Comparison of ENCODE assay signal across 9 cellular contexts in the genomic region with DNA sequence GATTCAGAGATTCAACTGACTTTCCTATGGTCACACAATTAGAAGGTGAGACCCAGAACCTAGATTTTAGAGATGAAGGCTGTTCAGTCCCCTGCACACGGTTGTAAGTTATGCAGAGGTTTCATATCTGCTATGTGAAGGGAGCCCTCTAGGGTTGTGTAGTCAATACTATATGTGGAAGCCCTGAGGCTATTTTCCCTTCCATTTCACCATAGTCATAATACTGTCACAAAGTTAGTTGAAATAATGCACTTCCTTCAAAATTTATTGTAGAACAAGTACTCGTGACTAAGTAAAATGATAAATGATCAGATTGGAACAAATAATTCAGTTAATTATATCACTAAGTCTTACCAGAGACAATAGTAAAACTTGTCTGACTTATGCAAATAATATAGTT. TPM values are rescaled to one million over a fixed set of nuclear protein-coding genes. Genes with fewer than 3 reads are reported as not detected.
DNase-seq lines count a peak whose midpoint lies in the region; ATAC-seq and TF ChIP-seq lines count a peak whose summit lies in the region.
"Had no signal": no experiment of that assay in that cellular context is flagged by ENCODE, and none has a peak within 500 bp of the region (broad histone marks: within the 10 kb centered on the region; RNA-seq: fewer than 3 reads in every experiment).

No MANE protein-coding gene starts in this region.

- H3K36me3 ChIP-seq in SK-N-SH (replicated peaks in 1 of 2; ENCODE audit: control insufficient read depth in 1 of 2, insufficient read depth in 2 of 2, low read length in 1 of 2) = no peaks in the 10 kb centered on the region

- peak; percentile 28; the same call in 1 of the 2 replicates for TF ChIP-seq CTCF in SK-N-SH (IDR thresholded peaks at IDR 0.05)
- TF ChIP-seq CTCF in mesothelial cell of epicardium (IDR thresholded peaks at IDR 0.05; ENCODE audit: unreplicated experiment) = no peak

- H3K27me3 ChIP-seq in SK-N-SH (ENCODE audit: insufficient read depth) = no peaks in the 10 kb centered on the region

- no peak overlapping the region for H3K27ac ChIP-seq in SK-N-SH (ENCODE audit: low read depth in 2 of 2, low read length in 1 of 2)

- CTCF ChIA-PET in SK-N-SH (lab: Yijun Ruan, JAX) = interaction anchor here (1.1 to 1.2 kb wide), 2 partner anchors 9 to 37 kb away, joined by 3 to 4 read pairs; no protein-coding TSS in a partner anchor

- peak overlapping the region; percentile 10 for H3K27ac Mint-ChIP-seq in activated CD4-positive, alpha-beta T cell treated with anti-CD3 and anti-CD28 coated beads, Interleukin-2, amount 10 ng/mL, durations not matched to agents 24 days and 14 days
- H3K27ac Mint-ChIP-seq in mesothelial cell of epicardium = no peak overlapping the region

- peaks cover 11% of the 10 kb centered on the region for H3K4me1 Mint-ChIP-seq in activated CD4-positive, alpha-beta T cell treated with anti-CD3 and anti-CD28 coated beads, Interleukin-2, amount 10 ng/mL, durations not matched to agents 24 days and 14 days
- H3K4me1 Mint-ChIP-seq in mesothelial cell of epicardium = peaks cover 33% of the 10 kb centered on the region

- H3K4me2 ChIP-seq in SK-N-SH = no peak overlapping the region

- H3F3A ChIP-seq in SK-N-SH (replicated peaks; ENCODE audit: insufficient read depth) = no peaks in the 10 kb centered on the region

- H3K4me3 ChIP-seq in SK-N-SH (ENCODE audit: low read depth in 2 of 2, low read length in 1 of 2) = no peak overlapping the region

- no peak overlapping the region for H2AFZ ChIP-seq in SK-N-SH (ENCODE audit: low read depth)

- DNase-seq in activated CD4-positive, alpha-beta T cell treated with anti-CD3 and anti-CD28 coated beads, Interleukin-2, amount 10 ng/mL, durations not matched to agents 24 days and 14 days = peak; percentile 56
- DNase-seq in activated CD4-positive, alpha-beta T cell treated with anti-CD3 and anti-CD28 coated beads for 4 hours = no peak
- DNase-seq in SK-N-SH = no peak
- no peak for DNase-seq in left colon
- no peak for DNase-seq in mesothelial cell of epicardium (ENCODE audit: low spot score in 2 of 2, unreplicated experiment in 2 of 2)
- no peak for DNase-seq in islet precursor cell
- no peak for DNase-seq in stimulated activated CD4-positive, alpha-beta T cell treated with anti-CD3 and anti-CD28 coated beads, Interleukin-15, amount 100 ng/mL, for 24 hours
- DNase-seq: right cardiac atrium had no signal

- H3K9me3 Mint-ChIP-seq in activated CD4-positive, alpha-beta T cell treated with anti-CD3 and anti-CD28 coated beads, Interleukin-2, amount 10 ng/mL, durations not matched to agents 24 days and 14 days = no peaks in the 10 kb centered on the region
- no peaks in the 10 kb centered on the region for H3K9me3 Mint-ChIP-seq in mesothelial cell of epicardium

- no peak for TF ChIP-seq EP300 in SK-N-SH (IDR thresholded peaks at IDR 0.05; ENCODE audit: borderline replicate concordance in 1 of 2, low read depth in 1 of 2, low read length in 1 of 2)

- peaks cover 5% of the 10 kb centered on the region for H3K27me3 Mint-ChIP-seq in activated CD4-positive, alpha-beta T cell treated with anti-CD3 and anti-CD28 coated beads, Interleukin-2, amount 10 ng/mL, durations not matched to agents 24 days and 14 days
- no peaks in the 10 kb centered on the region for H3K27me3 Mint-ChIP-seq in mesothelial cell of epicardium (ENCODE audit: low read depth)

- POLR2A ChIA-PET in SK-N-SH (lab: Yijun Ruan, JAX) = no interaction called here

- peaks cover 4 to 8% of the 10 kb centered on the region in 2 experiments; a peak in 3 of 4 replicates for H3K4me1 ChIP-seq in SK-N-SH (ENCODE audit: control insufficient read depth in 1 of 2, insufficient read depth in 2 of 2, low read depth in 1 of 2, low read length in 1 of 2)

- H3K36me3 Mint-ChIP-seq in activated CD4-positive, alpha-beta T cell treated with anti-CD3 and anti-CD28 coated beads, Interleukin-2, amount 10 ng/mL, durations not matched to agents 24 days and 14 days (ENCODE audit: low read depth) = peaks cover 6% of the 10 kb centered on the region
- no peaks in the 10 kb centered on the region for H3K36me3 Mint-ChIP-seq in mesothelial cell of epicardium

- H4K20me1 ChIP-seq in SK-N-SH (ENCODE audit: insufficient read depth) = no peaks in the 10 kb centered on the region

- no peaks in the 10 kb centered on the region for H3K9me3 ChIP-seq in SK-N-SH

- TF ChIP-seq RAD21 in SK-N-SH (IDR thresholded peaks at IDR 0.05; ENCODE audit: low read length) = peak; percentile 41; the same call in 1 of the 2 replicates

- intact Hi-C loops in activated CD4-positive, alpha-beta T cell treated with anti-CD3 and anti-CD28 coated beads, Interleukin-2, amount 10 ng/mL, durations not matched to agents 24 days and 14 days (cut with micrococcal nuclease) = loop anchor here (1.0 kb wide), 1 partner anchor 69 kb away; no protein-coding TSS in a partner anchor
- intact Hi-C loops in left colon (cut with DNase I, micrococcal nuclease) = no loop called here

- no peaks in the 10 kb centered on the region for H3K9me2 ChIP-seq in SK-N-SH

- WGBS in SK-N-SH (ENCODE audit: low lambda C conversion rate) = 56% methylated on average over 2 of the region's 2 CpGs

- H3K4me3 Mint-ChIP-seq in activated CD4-positive, alpha-beta T cell treated with anti-CD3 and anti-CD28 coated beads, Interleukin-2, amount 10 ng/mL, durations not matched to agents 24 days and 14 days = no peak overlapping the region
- H3K4me3 Mint-ChIP-seq in mesothelial cell of epicardium = no peak overlapping the region

- no peak overlapping the region for H3K9ac ChIP-seq in SK-N-SH

- H3K79me2 ChIP-seq in SK-N-SH (ENCODE audit: insufficient read depth) = no peaks in the 10 kb centered on the region

- peak; percentile 94 for ATAC-seq in HG02852 (IDR thresholded peaks at IDR 0.05; ENCODE audit: unreplicated experiment)
- ATAC-seq in left colon = peak; percentile 85

TF ChIP-seq in SK-N-SH, 30 proteins besides CTCF, POLR2A, EP300 and RAD21:
- no peak for TF ChIP-seq RXRA (IDR thresholded peaks at IDR 0.05; ENCODE audit: borderline replicate concordance, low read depth)
- TF ChIP-seq SIN3A (IDR thresholded peaks at IDR 0.05; ENCODE audit: borderline replicate concordance, low read depth, low read length) = no peak
- TF ChIP-seq RCOR1 (IDR thresholded peaks at IDR 0.05; ENCODE audit: low read length) = no peak
- no peak for TF ChIP-seq TCF12 (IDR thresholded peaks at IDR 0.05)
- TF ChIP-seq EZH2phosphoT487 (IDR thresholded peaks at IDR 0.05; ENCODE audit: borderline replicate concordance, low read depth) = no peak
- peak; percentile 16; the same call in 1 of the 2 replicates for TF ChIP-seq SMC3 (IDR thresholded peaks at IDR 0.05; ENCODE audit: low read depth, low read length)
- TF ChIP-seq JUND (IDR thresholded peaks at IDR 0.05) = no peak
- no peak for TF ChIP-seq YY1 (IDR thresholded peaks at IDR 0.05; ENCODE audit: low read depth)
TF ChIP-seq in SK-N-SH: peak in this region for 1.

RNA-seq across cellular contexts. Expression of a gene that starts 48.8 kb away (rescaled TPM):
- total RNA-seq in activated CD4-positive, alpha-beta T cell treated with anti-CD3 and anti-CD28 coated beads, Interleukin-2, amount 10 ng/mL, durations not matched to agents 24 days and 14 days = 34.1 and 34.3 TPM in 2 replicates
- polyA plus RNA-seq in SK-N-SH (2012; rRNA removed) = 15.0 and 18.4 TPM in 2 replicates
- polyA plus RNA-seq in SK-N-SH (2012; cell fraction: cytosol; rRNA removed) = 19.4 and 22.0 TPM in 2 replicates
- polyA plus RNA-seq in SK-N-SH (2012; cell fraction: nucleus; rRNA removed) = 5.5 and 8.9 TPM in 2 replicates
- total RNA-seq in left colon (100 to 1,000 TPM in 1 of 2 donors, 10 to 100 TPM in 1; 98.9 to 108 TPM), mesothelial cell of epicardium (7.2 to 7.6 TPM (median 7.2 TPM) in 3 replicates)
